11 cellular contexts compared by ENCODE assay signal in genomic region chr17:28865946-28866752, GRCh38. TPM values are rescaled to one million over a fixed set of nuclear protein-coding genes. Genes with fewer than 3 reads are reported as not detected.
DNase-seq lines count a peak whose midpoint lies in the region; ATAC-seq and TF ChIP-seq lines count a peak whose summit lies in the region.
"Had no signal": no experiment of that assay in that cellular context is flagged by ENCODE, and none has a peak within 500 bp of the region (broad histone marks: within the 10 kb centered on the region; RNA-seq: fewer than 3 reads in every experiment).

No MANE protein-coding gene starts in this region.

- H3K4me3 Mint-ChIP-seq in activated naive CD8-positive, alpha-beta T cell treated with anti-CD3 and anti-CD28 coated beads, Interleukin-2, amount 50 U/mL, for 24 hours: no peak overlapping the region
- peak overlapping the region in 5 of 8 donors; percentile 5 to 82 (median 28) for H3K4me3 Mint-ChIP-seq in naive B cell
- H3K4me3 Mint-ChIP-seq: stimulated activated naive CD8-positive, alpha-beta T cell treated with anti-CD3 and anti-CD28 coated beads, Interleukin-15, Interleukin-2, amounts not matched to agents 100 ng/mL and 50 ng/mL, for 24 hours; T-helper 1 cell treated with Interleukin-12 subunit alpha and Interleukin-12 subunit beta and Interleukin-4 antibody, amounts not matched to agents 30 μg/mL and 1 μg/mL, for 36 hours had no signal

- H3K4me1 Mint-ChIP-seq in activated naive CD8-positive, alpha-beta T cell treated with anti-CD3 and anti-CD28 coated beads, Interleukin-2, amount 50 U/mL, for 24 hours: peaks cover 6% of the 10 kb centered on the region
- peaks cover 13 to 19% (median 14%) of the 10 kb centered on the region in 3 donors for H3K4me1 Mint-ChIP-seq in naive B cell

- no peaks in the 10 kb centered on the region for H3K36me3 Mint-ChIP-seq in activated naive CD8-positive, alpha-beta T cell treated with anti-CD3 and anti-CD28 coated beads, Interleukin-2, amount 50 U/mL, for 24 hours (ENCODE audit: low read depth)
- no peaks in the 10 kb centered on the region for H3K36me3 Mint-ChIP-seq in naive B cell

- H3K36me3 ChIP-seq in H7 (replicated peaks; ENCODE audit: control insufficient read depth, insufficient read depth, low read length): no peaks in the 10 kb centered on the region

- DNase-seq in GM12865 (ENCODE audit: low read depth) (peak; percentile 29), HT1080 (ENCODE audit: low read depth) (peak; percentile 69), naive B cell (peak; percentile 23), H7 (no peak), NCI-H2196 (lab: John Stamatoyannopoulos, UW; ENCODE audit: unreplicated experiment) (no peak)
- no peak for DNase-seq in activated naive CD8-positive, alpha-beta T cell treated with anti-CD3 and anti-CD28 coated beads, Interleukin-2, amount 50 U/mL, for 24 hours
- DNase-seq: heart right ventricle had no signal

- peak overlapping the region; percentile 40 for H3K27ac Mint-ChIP-seq in activated naive CD8-positive, alpha-beta T cell treated with anti-CD3 and anti-CD28 coated beads, Interleukin-2, amount 50 U/mL, for 24 hours
- peak overlapping the region in 5 of 6 donors; percentile 28 to 82 (median 62) for H3K27ac Mint-ChIP-seq in naive B cell
- H3K27ac Mint-ChIP-seq: activated T-helper 2 cell treated with anti-CD3 and anti-CD28 coated beads, Interferon-gamma antibody, Interleukin-2, Interleukin-4, amounts not matched to agents 10 μg/mL and 5 μg/mL and 100 μg/mL, durations not matched to agents 14 hours and 24 hours and 36 hours; stimulated activated naive CD8-positive, alpha-beta T cell treated with anti-CD3 and anti-CD28 coated beads, Interleukin-15, Interleukin-2, amounts not matched to agents 100 ng/mL and 50 ng/mL, for 24 hours; T-helper 1 cell treated with Interleukin-12 subunit alpha and Interleukin-12 subunit beta and Interleukin-4 antibody, amounts not matched to agents 30 μg/mL and 1 μg/mL, for 36 hours had no signal

- H3K4me3 ChIP-seq in GM12865 (ENCODE audit: low read depth, low read length): no peak overlapping the region
- no peak overlapping the region for H3K4me3 ChIP-seq in H7 (ENCODE audit: insufficient read depth, low read depth, low read length)
- H3K4me3 ChIP-seq: heart right ventricle had no signal

- TF ChIP-seq CTCF in GM12865 (IDR thresholded peaks at IDR 0.05; ENCODE audit: insufficient read depth, low read depth, low read length, missing control alignments): no peak

- no peaks in the 10 kb centered on the region for H3K27me3 Mint-ChIP-seq in activated naive CD8-positive, alpha-beta T cell treated with anti-CD3 and anti-CD28 coated beads, Interleukin-2, amount 50 U/mL, for 24 hours
- H3K27me3 Mint-ChIP-seq in naive B cell: no peaks in the 10 kb centered on the region
- H3K27me3 Mint-ChIP-seq: stimulated activated naive CD8-positive, alpha-beta T cell treated with anti-CD3 and anti-CD28 coated beads, Interleukin-15, Interleukin-2, amounts not matched to agents 100 ng/mL and 50 ng/mL, for 24 hours had no signal

- no peaks in the 10 kb centered on the region for H3K9me3 Mint-ChIP-seq in activated naive CD8-positive, alpha-beta T cell treated with anti-CD3 and anti-CD28 coated beads, Interleukin-2, amount 50 U/mL, for 24 hours
- no peaks in the 10 kb centered on the region for H3K9me3 Mint-ChIP-seq in naive B cell
- H3K9me3 Mint-ChIP-seq: activated T-helper 2 cell treated with anti-CD3 and anti-CD28 coated beads, Interferon-gamma antibody, Interleukin-2, Interleukin-4, amounts not matched to agents 10 μg/mL and 5 μg/mL and 100 μg/mL, durations not matched to agents 14 hours and 24 hours and 36 hours; stimulated activated naive CD8-positive, alpha-beta T cell treated with anti-CD3 and anti-CD28 coated beads, Interleukin-15, Interleukin-2, amounts not matched to agents 100 ng/mL and 50 ng/mL, for 24 hours; T-helper 1 cell treated with Interleukin-12 subunit alpha and Interleukin-12 subunit beta and Interleukin-4 antibody, amounts not matched to agents 30 μg/mL and 1 μg/mL, for 36 hours had no signal

- no peak for ATAC-seq in activated naive CD8-positive, alpha-beta T cell treated with anti-CD3 and anti-CD28 coated beads, Interleukin-2, amount 50 U/mL, for 24 hours
- ATAC-seq in naive B cell (ENCODE audit: low read depth in 2 of 2) (peak; percentile 99 to 100), GM19455 (IDR thresholded peaks at IDR 0.05; ENCODE audit: unreplicated experiment) (no peak)

- H3K27me3 ChIP-seq in H7 (ENCODE audit: control insufficient read depth, insufficient read depth, low read length): no peaks in the 10 kb centered on the region
- H3K27me3 ChIP-seq: heart right ventricle had no signal

RNA-seq across cellular contexts. Expression of gene ERAL1, which starts 11.3 kb away (rescaled TPM):
- total RNA-seq in HT1080 (2014; rRNA removed; shearing (Covaris generic)): 35.4 and 47.1 TPM in 2 replicates
- polyA plus RNA-seq in HT1080 (2015; cell fraction: cytosol; rRNA removed): 69.2 and 72.9 TPM in 2 replicates
- polyA plus RNA-seq in HT1080 (2015; cell fraction: nucleus; rRNA removed): 74.1 and 78.7 TPM in 2 replicates
- polyA plus RNA-seq in naive B cell (ENCODE audit: low read depth in 6 of 6): 10 to 100 TPM; 37.0 to 50.3 (median 46.2) TPM
- 63.7 and 71.9 TPM in 2 replicates for total RNA-seq in H7 (2014; rRNA removed; shearing (Covaris generic))

RNA-seq across cellular contexts. Expression of gene FAM222B, which starts 23.6 kb away (rescaled TPM):
- total RNA-seq in HT1080 (2014; rRNA removed; shearing (Covaris generic)): 4.4 and 11.9 TPM in 2 replicates
- polyA plus RNA-seq in HT1080 (2015; cell fraction: cytosol; rRNA removed): 15.4 and 16.1 TPM in 2 replicates
- 6.5 and 10.9 TPM in 2 replicates for polyA plus RNA-seq in HT1080 (2015; cell fraction: nucleus; rRNA removed)
- polyA plus RNA-seq in naive B cell (ENCODE audit: low read depth in 6 of 6): 10 to 100 TPM in 2 of 6 donors, 1 to 10 TPM in 4; 6.6 to 19.4 (median 8.2) TPM
- total RNA-seq in H7 (2014; rRNA removed; shearing (Covaris generic)): 32.4 and 46.7 TPM in 2 replicates

RNA-seq across cellular contexts. Expression of gene FLOT2, which starts 31.4 kb away (rescaled TPM):
- 23.4 and 28.1 TPM in 2 replicates for total RNA-seq in HT1080 (2014; rRNA removed; shearing (Covaris generic))
- 46.8 and 46.9 TPM in 2 replicates for polyA plus RNA-seq in HT1080 (2015; cell fraction: cytosol; rRNA removed)
- polyA plus RNA-seq in HT1080 (2015; cell fraction: nucleus; rRNA removed): 31.1 and 33.8 TPM in 2 replicates
- 100 to 1,000 TPM; 431 to 655 (median 460) TPM for polyA plus RNA-seq in naive B cell (ENCODE audit: low read depth in 6 of 6)
- total RNA-seq in H7 (2014; rRNA removed; shearing (Covaris generic)): 76.9 and 84.7 TPM in 2 replicates

RNA-seq across cellular contexts. Expression of gene DHRS13, which starts 36.7 kb away (rescaled TPM):
- total RNA-seq in HT1080 (2014; rRNA removed; shearing (Covaris generic)): 8.7 and 13.6 TPM in 2 replicates
- polyA plus RNA-seq in HT1080 (2015; cell fraction: cytosol; rRNA removed): 7.0 and 7.8 TPM in 2 replicates
- 5.3 and 8.6 TPM in 2 replicates for polyA plus RNA-seq in HT1080 (2015; cell fraction: nucleus; rRNA removed)
- 10 to 100 TPM in 5 of 6 donors, 1 to 10 TPM in 1; 9.4 to 17.3 (median 11.5) TPM for polyA plus RNA-seq in naive B cell (ENCODE audit: low read depth in 6 of 6)
- total RNA-seq in H7 (2014; rRNA removed; shearing (Covaris generic)): 11.9 and 17.0 TPM in 2 replicates

Comparison
In these comparisons a context has a peak if more than half of its experiments do, and no peak if none do; other contexts are left out.
1. DNase-seq: peak in GM12865 (single experiment), HT1080 (single experiment) and naive B cell (single experiment); none in activated naive CD8-positive, alpha-beta T cell treated with anti-CD3 and anti-CD28 coated beads, Interleukin-2, amount 50 U/mL, for 24 hours (single experiment), H7 (single experiment) and NCI-H2196 (single experiment).
2. ATAC-seq: peak in naive B cell (2 of 2); none in activated naive CD8-positive, alpha-beta T cell treated with anti-CD3 and anti-CD28 coated beads, Interleukin-2, amount 50 U/mL, for 24 hours (single experiment) and GM19455 (single experiment).